1 cellular context compared by ENCODE assay signal in the genomic region with DNA sequence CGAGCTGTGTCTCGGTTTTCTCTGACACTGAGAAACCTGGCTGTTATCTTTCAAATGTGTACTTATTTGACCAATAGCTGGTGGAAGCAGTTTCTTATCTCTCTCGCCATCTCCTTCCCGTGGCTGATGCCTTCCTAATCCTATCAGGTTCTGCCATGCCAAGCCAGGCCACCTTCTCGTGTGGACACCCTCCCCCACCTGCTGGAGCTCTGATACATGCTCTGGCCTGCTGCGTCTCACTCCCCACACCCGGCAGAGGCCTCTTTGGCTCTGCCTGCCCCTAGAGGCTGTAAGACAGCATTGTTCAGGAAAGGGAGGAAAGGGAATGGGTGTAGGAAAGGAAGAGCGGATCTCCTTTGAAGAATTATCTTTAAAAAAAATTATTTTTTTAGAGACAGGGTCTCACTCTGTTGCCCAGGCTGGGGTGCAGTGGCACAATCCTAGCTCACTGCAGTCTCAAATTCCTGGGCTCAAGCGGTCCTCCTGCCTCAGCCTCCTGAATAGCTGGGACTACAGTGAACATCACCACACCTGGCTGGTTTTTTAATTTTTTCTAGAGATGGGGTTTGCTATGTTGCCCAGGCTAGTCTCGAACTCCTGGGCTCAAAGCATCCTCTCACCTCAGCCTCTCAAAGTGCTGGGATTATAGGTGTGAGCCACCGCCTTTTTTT.
TF ChIP-seq lines count a peak whose summit lies in the region.

No MANE protein-coding gene starts in this region.

TF ChIP-seq in endothelial cell of umbilical vein, 7 proteins besides CTCF, POLR2A, EP300 and RAD21:
- peak; percentile 45 for TF ChIP-seq GATA2 (IDR thresholded peaks at IDR 0.05; ENCODE audit: insufficient read depth, insufficient read length, low read depth, low read length)
- TF ChIP-seq, protein P1, sequence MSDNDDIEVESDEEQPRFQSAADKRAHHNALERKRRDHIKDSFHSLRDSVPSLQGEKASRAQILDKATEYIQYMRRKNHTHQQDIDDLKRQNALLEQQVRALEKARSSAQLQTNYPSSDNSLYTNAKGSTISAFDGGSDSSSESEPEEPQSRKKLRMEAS (IDR thresholded peaks at IDR 0.05; ENCODE audit: insufficient read depth, insufficient read length), result no peak
